In the genomic region with DNA sequence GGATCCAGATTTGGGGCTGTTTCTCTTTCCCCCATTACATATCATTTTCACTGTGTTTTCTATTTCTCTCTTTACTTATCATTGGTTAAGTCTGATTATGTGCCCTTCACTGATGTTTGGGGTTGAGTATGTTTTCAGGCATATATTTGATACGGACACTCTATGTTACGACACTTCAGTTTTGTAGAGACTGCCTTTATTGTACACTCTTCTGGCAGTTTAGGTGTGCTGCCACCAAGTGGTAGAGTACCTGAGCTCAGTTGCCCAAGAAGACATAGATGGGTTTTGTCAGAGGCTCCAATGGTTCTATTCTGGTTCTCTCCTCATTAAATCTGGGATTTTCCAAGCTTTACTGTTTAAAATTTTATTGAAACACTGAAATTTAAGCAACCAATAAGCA, we compare ENCODE assay signal across 9 cellular contexts.
A peak's percentile ranks its signal among the peaks of the same experiment; 100 is the strongest.
DNase-seq lines count a peak whose midpoint lies in the region; ATAC-seq, FAIRE-seq and TF ChIP-seq lines count a peak whose summit lies in the region.
"Had no signal": no experiment of that assay in that cellular context is flagged by ENCODE, and none has a peak within 500 bp of the region (broad histone marks: within the 10 kb centered on the region; RNA-seq: fewer than 3 reads in every experiment).

No MANE protein-coding gene starts in this region.

- no peaks in the 10 kb centered on the region for H3K36me3 ChIP-seq in upper lobe of right lung

- TF ChIP-seq POLR2A in H54 (IDR thresholded peaks at IDR 0.05; ENCODE audit: low read depth, low read length): no peak

- H3K36me3 Mint-ChIP-seq in activated naive CD4-positive, alpha-beta T cell treated with anti-CD3 and anti-CD28 coated beads for 36 hours (ENCODE audit: low read depth): no peaks in the 10 kb centered on the region
- no peaks in the 10 kb centered on the region for H3K36me3 Mint-ChIP-seq in activated naive CD4-positive, alpha-beta T cell treated with anti-CD3 and anti-CD28 coated beads, Interleukin-2, amount 50 U/mL, for 72 hours
- H3K36me3 Mint-ChIP-seq in stimulated activated effector memory CD8-positive, alpha-beta T cell treated with anti-CD3 and anti-CD28 coated beads, Interleukin-12 subunit alpha, Interleukin-12 subunit beta, amount 100 ng/mL, for 72 hours: no peaks in the 10 kb centered on the region

- TF ChIP-seq CTCF in epithelial cell of esophagus (IDR thresholded peaks at IDR 0.05; ENCODE audit: insufficient read depth, low read depth, low read length, missing control alignments) (peak; percentile 74), upper lobe of right lung (IDR thresholded peaks at IDR 0.05) (peak; percentile 36)

- no peak for ATAC-seq in activated naive CD4-positive, alpha-beta T cell treated with anti-CD3 and anti-CD28 coated beads, Interleukin-2, amount 50 U/mL, for 72 hours
- no peak for ATAC-seq in upper lobe of right lung
- no peak for ATAC-seq in stimulated activated effector memory CD8-positive, alpha-beta T cell treated with anti-CD3 and anti-CD28 coated beads, Interleukin-12 subunit alpha, Interleukin-12 subunit beta, amount 100 ng/mL, for 72 hours

- H3K27ac Mint-ChIP-seq in activated naive CD4-positive, alpha-beta T cell treated with anti-CD3 and anti-CD28 coated beads for 36 hours: no peak overlapping the region
- no peak overlapping the region for H3K27ac Mint-ChIP-seq in activated naive CD4-positive, alpha-beta T cell treated with anti-CD3 and anti-CD28 coated beads, Interleukin-2, amount 50 U/mL, for 72 hours
- no peak overlapping the region for H3K27ac Mint-ChIP-seq in stimulated activated effector memory CD8-positive, alpha-beta T cell treated with anti-CD3 and anti-CD28 coated beads, Interleukin-12 subunit alpha, Interleukin-12 subunit beta, amount 100 ng/mL, for 72 hours

- no peak overlapping the region for H3K4me3 Mint-ChIP-seq in activated naive CD4-positive, alpha-beta T cell treated with anti-CD3 and anti-CD28 coated beads for 36 hours
- H3K4me3 Mint-ChIP-seq in stimulated activated effector memory CD8-positive, alpha-beta T cell treated with anti-CD3 and anti-CD28 coated beads, Interleukin-12 subunit alpha, Interleukin-12 subunit beta, amount 100 ng/mL, for 72 hours: no peak overlapping the region

- FAIRE-seq in H54 (lab: Jason Lieb, UNC): no peak
- FAIRE-seq: G401.6 had no signal

- intact Hi-C loops in activated naive CD4-positive, alpha-beta T cell treated with anti-CD3 and anti-CD28 coated beads for 36 hours (cut with micrococcal nuclease): no loop called here
- intact Hi-C loops in upper lobe of right lung (cut with DNase I): no loop called here

- H3K9me3 ChIP-seq in upper lobe of right lung: no peaks in the 10 kb centered on the region

- DNase-seq in activated naive CD4-positive, alpha-beta T cell treated with anti-CD3 and anti-CD28 coated beads for 36 hours: peak; percentile 7
- DNase-seq in activated naive CD4-positive, alpha-beta T cell treated with anti-CD3 and anti-CD28 coated beads, Interleukin-2, amount 50 U/mL, for 72 hours (ENCODE audit: low spot score in 2 of 2): no peak
- peak; percentile 2 for DNase-seq in NCI-H526 treated with DMSO at 0.1 percent for 48 hours (lab: John Stamatoyannopoulos, UW)
- DNase-seq in epithelial cell of esophagus (ENCODE audit: low read depth): peak; percentile 58
- DNase-seq in upper lobe of right lung: no peak
- no peak for DNase-seq in H54 (ENCODE audit: insufficient read length, low spot score)
- DNase-seq in stimulated activated effector memory CD8-positive, alpha-beta T cell treated with anti-CD3 and anti-CD28 coated beads, Interleukin-12 subunit alpha, Interleukin-12 subunit beta, amount 100 ng/mL, for 72 hours (ENCODE audit: low spot score in 2 of 2): no peak
- no peak for DNase-seq in activated naive CD4-positive, alpha-beta T cell treated with Interleukin-2 at 50 U/mL for 16 hours

- no peaks in the 10 kb centered on the region for H3K9me3 Mint-ChIP-seq in activated naive CD4-positive, alpha-beta T cell treated with anti-CD3 and anti-CD28 coated beads for 36 hours
- no peaks in the 10 kb centered on the region for H3K9me3 Mint-ChIP-seq in activated naive CD4-positive, alpha-beta T cell treated with anti-CD3 and anti-CD28 coated beads, Interleukin-2, amount 50 U/mL, for 72 hours
- H3K9me3 Mint-ChIP-seq in stimulated activated effector memory CD8-positive, alpha-beta T cell treated with anti-CD3 and anti-CD28 coated beads, Interleukin-12 subunit alpha, Interleukin-12 subunit beta, amount 100 ng/mL, for 72 hours: no peaks in the 10 kb centered on the region

- no peak overlapping the region for H3K4me3 ChIP-seq in epithelial cell of esophagus (ENCODE audit: low read length)
- H3K4me3 ChIP-seq in upper lobe of right lung: no peak overlapping the region

- H3K4me1 Mint-ChIP-seq in activated naive CD4-positive, alpha-beta T cell treated with anti-CD3 and anti-CD28 coated beads for 36 hours (ENCODE audit: low read depth): no peaks in the 10 kb centered on the region
- H3K4me1 Mint-ChIP-seq in stimulated activated effector memory CD8-positive, alpha-beta T cell treated with anti-CD3 and anti-CD28 coated beads, Interleukin-12 subunit alpha, Interleukin-12 subunit beta, amount 100 ng/mL, for 72 hours: no peaks in the 10 kb centered on the region

- H3K27me3 ChIP-seq in upper lobe of right lung: no peaks in the 10 kb centered on the region

- CTCF ChIA-PET in activated naive CD4-positive, alpha-beta T cell treated with anti-CD3 and anti-CD28 coated beads for 36 hours (lab: Charles Lee): interaction anchor here (0.7 to 0.8 kb wide), 2 partner anchors 36 to 70 kb away, joined by 3 read pairs; no protein-coding TSS in a partner anchor

- peaks cover 32% of the 10 kb centered on the region for H3K4me1 ChIP-seq in upper lobe of right lung

- H3K27ac ChIP-seq in upper lobe of right lung: no peak overlapping the region

- peaks cover 19% of the 10 kb centered on the region for H3K27me3 Mint-ChIP-seq in activated naive CD4-positive, alpha-beta T cell treated with anti-CD3 and anti-CD28 coated beads for 36 hours (ENCODE audit: low read depth)

Comparison
In these comparisons a context has a peak if more than half of its experiments do, and no peak if none do; other contexts are left out.
1. DNase-seq: peak in activated naive CD4-positive, alpha-beta T cell treated with anti-CD3 and anti-CD28 coated beads for 36 hours (single experiment), NCI-H526 treated with DMSO at 0.1 percent for 48 hours (single experiment) and epithelial cell of esophagus (single experiment); none in activated naive CD4-positive, alpha-beta T cell treated with anti-CD3 and anti-CD28 coated beads, Interleukin-2, amount 50 U/mL, for 72 hours (0 of 2), upper lobe of right lung (single experiment), H54 (single experiment), stimulated activated effector memory CD8-positive, alpha-beta T cell treated with anti-CD3 and anti-CD28 coated beads, Interleukin-12 subunit alpha, Interleukin-12 subunit beta, amount 100 ng/mL, for 72 hours (0 of 2) and activated naive CD4-positive, alpha-beta T cell treated with Interleukin-2 at 50 U/mL for 16 hours (single experiment).